12 cellular contexts compared by ENCODE assay signal in genomic region chr1:9281071-9281827, GRCh38. TPM values are rescaled to one million over a fixed set of nuclear protein-coding genes. Genes with fewer than 3 reads are reported as not detected.
A peak's percentile ranks its signal among the peaks of the same experiment; 100 is the strongest.
DNase-seq lines count a peak whose midpoint lies in the region; ATAC-seq and TF ChIP-seq lines count a peak whose summit lies in the region.
"Had no signal": no experiment of that assay in that cellular context is flagged by ENCODE, and none has a peak within 500 bp of the region (broad histone marks: within the 10 kb centered on the region; RNA-seq: fewer than 3 reads in every experiment).

No MANE protein-coding gene starts in this region.

- peaks cover 6% of the 10 kb centered on the region for H3K27me3 Mint-ChIP-seq in CD4-positive, CD25-positive, alpha-beta regulatory T cell

- no peak for ATAC-seq in CD4-positive, CD25-positive, alpha-beta regulatory T cell (ENCODE audit: low read depth in 2 of 2)

- H3K9me3 Mint-ChIP-seq in CD4-positive, CD25-positive, alpha-beta regulatory T cell: peaks cover 0 to 12% (median 7%) of the 10 kb centered on the region in 7 donors
- H3K9me3 Mint-ChIP-seq: activated B cell treated with CpG ODN at 0.5 μM for 24 hours; CD8-positive, alpha-beta T cell had no signal

- no peak for TF ChIP-seq CTCF in brain microvascular endothelial cell (IDR thresholded peaks at IDR 0.05; ENCODE audit: low read depth, low read length, missing control alignments)

- H3K27ac Mint-ChIP-seq in CD4-positive, CD25-positive, alpha-beta regulatory T cell: peak overlapping the region in 1 of 3 donors; percentile 77
- H3K27ac Mint-ChIP-seq: activated B cell treated with CpG ODN at 0.5 μM for 24 hours; CD8-positive, alpha-beta T cell; H9 had no signal

- H3K27me3 ChIP-seq in CD4-positive, CD25-positive, alpha-beta regulatory T cell (ENCODE audit: control insufficient read depth, insufficient read depth, low read length): no peaks in the 10 kb centered on the region
- H3K27me3 ChIP-seq in brain microvascular endothelial cell (replicated peaks): no peaks in the 10 kb centered on the region

- no peaks in the 10 kb centered on the region for H3K36me3 ChIP-seq in CD4-positive, CD25-positive, alpha-beta regulatory T cell (ENCODE audit: control insufficient read depth, insufficient read depth, low read length)
- H3K36me3 ChIP-seq in KOPT-K1 (ENCODE audit: insufficient read depth, low read length) (no peaks in the 10 kb centered on the region), brain microvascular endothelial cell (replicated peaks) (no peaks in the 10 kb centered on the region)

- peak overlapping the region in 2 of 4 donors; percentile 58 to 89 for H3K4me3 Mint-ChIP-seq in CD4-positive, CD25-positive, alpha-beta regulatory T cell
- H3K4me3 Mint-ChIP-seq: activated B cell treated with CpG ODN at 0.5 μM for 24 hours had no signal

- in situ Hi-C loops in brain microvascular endothelial cell (cut with HindIII; ENCODE audit: low pct_ligation_motif_present, low sequenced_read_pairs): no loop called here

- no peak for DNase-seq in CD4-positive, CD25-positive, alpha-beta regulatory T cell
- DNase-seq in brain microvascular endothelial cell (no peak), myocyte (ENCODE audit: low read depth) (peak; percentile 93), GM19238 (ENCODE audit: insufficient read length, low spot score) (no peak), DMS79 treated with DMSO at 0.1 percent for 48 hours (lab: John Stamatoyannopoulos, UW) (no peak), cerebellum (ENCODE audit: low spot score) (no peak), GM19240 (ENCODE audit: insufficient read length, low spot score) (no peak)
- DNase-seq: activated B cell treated with CpG ODN at 0.5 μM for 24 hours, SHP77 treated with DMSO at 0.1 percent for 48 hours had no signal

- H3K9me3 ChIP-seq in CD4-positive, CD25-positive, alpha-beta regulatory T cell (ENCODE audit: control insufficient read depth in 2 of 2, low read length in 2 of 2): no peaks in the 10 kb centered on the region
- peaks cover 11% of the 10 kb centered on the region for H3K9me3 ChIP-seq in KOPT-K1 (ENCODE audit: insufficient read depth, low read length, poor library complexity, severe bottlenecking)

- peaks cover 61% of the 10 kb centered on the region for H3K4me1 ChIP-seq in CD4-positive, CD25-positive, alpha-beta regulatory T cell (ENCODE audit: control insufficient read depth, insufficient read depth, low read length, poor library complexity, severe bottlenecking)

- peak overlapping the region; percentile 1 for H3K27ac ChIP-seq in CD4-positive, CD25-positive, alpha-beta regulatory T cell (ENCODE audit: insufficient read depth, low read length, poor library complexity, severe bottlenecking)
- H3K27ac ChIP-seq in KOPT-K1 (ENCODE audit: low read depth, low read length, poor library complexity, severe bottlenecking): peak overlapping the region; percentile 48
- H3K27ac ChIP-seq in brain microvascular endothelial cell: peak overlapping the region; percentile 52

- H3K4me1 Mint-ChIP-seq in CD4-positive, CD25-positive, alpha-beta regulatory T cell: peaks cover 7 to 64% (median 37%) of the 10 kb centered on the region in 4 donors

- no peak overlapping the region for H3K4me3 ChIP-seq in CD4-positive, CD25-positive, alpha-beta regulatory T cell (ENCODE audit: low read depth, low read length)
- H3K4me3 ChIP-seq in brain microvascular endothelial cell (ENCODE audit: low read depth, low read length): no peak overlapping the region

- H3K36me3 Mint-ChIP-seq in CD4-positive, CD25-positive, alpha-beta regulatory T cell: no peaks in the 10 kb centered on the region
- H3K36me3 Mint-ChIP-seq: CD8-positive, alpha-beta T cell had no signal

RNA-seq across cellular contexts. Expression of gene SPSB1, which starts 11.4 kb away (rescaled TPM):
- total RNA-seq in CD4-positive, CD25-positive, alpha-beta regulatory T cell: 19.7 TPM
- 10 to 100 TPM in 3 of 4 donors, 1 to 10 TPM in 1; 7.0 to 12.3 (median 11.9) TPM for polyA plus RNA-seq in CD4-positive, CD25-positive, alpha-beta regulatory T cell
- total RNA-seq in myocyte: 16.8 and 36.1 TPM in 2 replicates
- polyA plus RNA-seq in myocyte (2012): 13.3 TPM
- 1.6 TPM for total RNA-seq in cerebellum

RNA-seq across cellular contexts. Expression of gene H6PD, which starts 46.7 kb away (rescaled TPM):
- 19.4 TPM for total RNA-seq in CD4-positive, CD25-positive, alpha-beta regulatory T cell
- polyA plus RNA-seq in CD4-positive, CD25-positive, alpha-beta regulatory T cell: 1 to 10 TPM; 7.8 to 10.0 (median 8.8) TPM
- 17.1 and 18.3 TPM in 2 replicates for total RNA-seq in myocyte
- polyA plus RNA-seq in myocyte (2012): 12.1 TPM
- 10.1 TPM for total RNA-seq in cerebellum

Comparison
In these comparisons a context has a peak if more than half of its experiments do, and no peak if none do; other contexts are left out.
1. H3K27ac ChIP-seq: peak in every context shown above with its lines; median percentile 52 in brain microvascular endothelial cell; 48 in KOPT-K1; 1 in CD4-positive, CD25-positive, alpha-beta regulatory T cell.